8 cellular contexts compared by ENCODE assay signal in genomic region chr4:120718979-120719566, GRCh38.
A peak's percentile ranks its signal among the peaks of the same experiment; 100 is the strongest.
DNase-seq lines count a peak whose midpoint lies in the region; ATAC-seq and TF ChIP-seq lines count a peak whose summit lies in the region.

No MANE protein-coding gene starts in this region.

- no peak overlapping the region for H3K4ac ChIP-seq in IMR-90 (ENCODE audit: low read depth, low read length)

- H3K14ac ChIP-seq in IMR-90 (replicated peaks; ENCODE audit: low read depth, low read length) = no peak overlapping the region

- no peak overlapping the region for H4K8ac ChIP-seq in IMR-90 (ENCODE audit: low read depth in 2 of 2, low read length in 2 of 2)

- no peaks in the 10 kb centered on the region for H3K9me1 ChIP-seq in IMR-90 (ENCODE audit: insufficient read depth, low read length)

- H3K4me3 Mint-ChIP-seq in activated T-cell treated with anti-CD3 and anti-CD28 coated beads, Interleukin-2, amount 50 U/mL, for 4 hours = no peak overlapping the region
- H3K4me3 Mint-ChIP-seq in T-helper 17 cell = no peak overlapping the region

- no peak overlapping the region for H3K9ac ChIP-seq in IMR-90 (ENCODE audit: low read depth, low read length)

- TF ChIP-seq POLR2A in IMR-90 (IDR thresholded peaks at IDR 0.05; ENCODE audit: low read depth, low read length) = no peak

- H3K27me3 Mint-ChIP-seq in activated T-cell treated with anti-CD3 and anti-CD28 coated beads, Interleukin-2, amount 50 U/mL, for 4 hours (ENCODE audit: low read depth) = peaks cover 9% of the 10 kb centered on the region
- peaks cover 52% of the 10 kb centered on the region for H3K27me3 Mint-ChIP-seq in T-helper 17 cell

- no peak overlapping the region for H2BK5ac ChIP-seq in IMR-90 (ENCODE audit: low read depth, low read length, poor library complexity, severe bottlenecking)

- CTCF ChIA-PET in IMR-90 (lab: Yijun Ruan, JAX) = interaction anchor here (1.4 to 2.0 kb wide), 2 partner anchors 13 to 331 kb away, joined by 3 to 6 read pairs; no protein-coding TSS in a partner anchor

- no CpG with 5 or more reads among the region's 5 CpGs for WGBS in IMR-90 (ENCODE audit: extremely low coverage in 2 of 2, insufficient read length in 1 of 2), 2 experiments

- H3K18ac ChIP-seq in IMR-90 (ENCODE audit: low read depth, low read length) = no peak overlapping the region

- no peak overlapping the region for H3K27ac Mint-ChIP-seq in T-helper 17 cell

- H2AK9ac ChIP-seq in IMR-90 (replicated peaks; ENCODE audit: low read depth, low read length, poor library complexity) = no peak overlapping the region

- H2BK120ac ChIP-seq in IMR-90 (ENCODE audit: low read depth, low read length) = no peak overlapping the region

- H3K79me1 ChIP-seq in IMR-90 (ENCODE audit: low read depth in 1 of 2, low read length in 2 of 2) = no peaks in the 10 kb centered on the region

- ATAC-seq in activated T-cell treated with anti-CD3 and anti-CD28 coated beads, Interleukin-2, amount 50 U/mL, for 4 hours = peak; percentile 37 to 58
- ATAC-seq in GM21528 (IDR thresholded peaks at IDR 0.05; ENCODE audit: low FRiP score, unreplicated experiment) = peak; percentile 73
- peak; percentile 93 for ATAC-seq in IMR-90 (ENCODE audit: low read depth)
- ATAC-seq in T-helper 17 cell = peak; percentile 46

- H2AFZ ChIP-seq in IMR-90 (replicated peaks; ENCODE audit: low read length, poor library complexity) = no peak overlapping the region

- peak; percentile 5 for DNase-seq in activated T-cell treated with anti-CD3 and anti-CD28 coated beads, Interleukin-2, amount 50 U/mL, for 4 hours
- DNase-seq in activated T-cell treated with anti-CD3 and anti-CD28 coated beads for 4 hours = no peak
- DNase-seq in IMR-90 = peak; percentile 49
- DNase-seq in T-helper 17 cell = peak in 1 of 3 donors; percentile 4
- peak; percentile 4 for DNase-seq in globus pallidus (ENCODE audit: low spot score)
- DNase-seq in skeletal muscle cell (ENCODE audit: low read depth) = peak; percentile 31
- no peak for DNase-seq in NCI-H774 (lab: John Stamatoyannopoulos, UW)

- BruUV-seq in IMR-90 (replicated peaks; lab: Mats Ljungman, UMichigan) = no TSS peak

- no peak overlapping the region for H3K4me2 ChIP-seq in IMR-90 (ENCODE audit: low read depth, low read length)

- H3K27ac ChIP-seq in IMR-90 (ENCODE audit: insufficient read depth, low read length) = no peak overlapping the region

- no peak overlapping the region for H3K23ac ChIP-seq in IMR-90 (ENCODE audit: low read depth, low read length)

- H4K91ac ChIP-seq in IMR-90 (ENCODE audit: insufficient read depth, low read depth, low read length) = no peak overlapping the region

- no peak overlapping the region for H3K56ac ChIP-seq in IMR-90 (ENCODE audit: extremely low read depth, insufficient read depth, low read length)

- H3K9me3 Mint-ChIP-seq in activated T-cell treated with anti-CD3 and anti-CD28 coated beads, Interleukin-2, amount 50 U/mL, for 4 hours = no peaks in the 10 kb centered on the region

- H4K5ac ChIP-seq in IMR-90 (ENCODE audit: low read depth, low read length) = no peak overlapping the region

- H2BK20ac ChIP-seq in IMR-90 (ENCODE audit: low read depth, low read length) = no peak overlapping the region

- TF ChIP-seq RAD21 in IMR-90 (IDR thresholded peaks at IDR 0.05; ENCODE audit: low read length) = peak; percentile 87

- in situ Hi-C loops in IMR-90 (cut with MboI; ENCODE audit: low sequenced_read_pairs) = loop anchor here (25.0 kb wide), 1 partner anchor 368 kb away; no protein-coding TSS in a partner anchor

- 0 out of 2 replicates have a peak, but pooled peaks cover 2% of the 10 kb centered on the region for H3K4me1 ChIP-seq in IMR-90 (ENCODE audit: control insufficient read depth, insufficient read depth, low read length)

- POLR2A ChIA-PET in IMR-90 (lab: Charles Lee; ENCODE audit: unreplicated experiment) = no interaction called here

- H3K9me3 ChIP-seq in IMR-90 (ENCODE audit: control insufficient read depth, insufficient read depth, low read length) = no peaks in the 10 kb centered on the region
- H3K9me3 ChIP-seq in T-helper 17 cell (ENCODE audit: control insufficient read depth, low read length, poor library complexity, severe bottlenecking) = no peaks in the 10 kb centered on the region

- no peaks in the 10 kb centered on the region for H3K4me1 Mint-ChIP-seq in activated T-cell treated with anti-CD3 and anti-CD28 coated beads, Interleukin-2, amount 50 U/mL, for 4 hours (ENCODE audit: low read depth)
- H3K4me1 Mint-ChIP-seq in T-helper 17 cell = no peaks in the 10 kb centered on the region

- dilution Hi-C loops in IMR-90 (cut with HindIII; ENCODE audit: low sequenced_read_pairs, unreplicated experiment) = no loop called here

- peak; percentile 73 for TF ChIP-seq CTCF in IMR-90 (conservative IDR thresholded peaks at IDR 0.05; ENCODE audit: low read depth, low read length)

- no peaks in the 10 kb centered on the region for H4K20me1 ChIP-seq in IMR-90 (ENCODE audit: insufficient read depth, low read length)

- no peak overlapping the region for H2BK15ac ChIP-seq in IMR-90 (ENCODE audit: low read depth, low read length)

- H3K36me3 Mint-ChIP-seq in activated T-cell treated with anti-CD3 and anti-CD28 coated beads, Interleukin-2, amount 50 U/mL, for 4 hours (ENCODE audit: insufficient read depth) = no peaks in the 10 kb centered on the region
- H3K36me3 Mint-ChIP-seq in T-helper 17 cell (ENCODE audit: low read depth) = no peaks in the 10 kb centered on the region

- intact Hi-C loops in IMR-90 (cut with micrococcal nuclease) = loop anchor here (1.0 to 5.0 kb wide), 6 partner anchors 204 to 647 kb away; partner anchors contain the start of gene PRDM5

- H3K4me3 ChIP-seq in IMR-90 (ENCODE audit: insufficient read depth, low read depth, low read length) = no peak overlapping the region
- no peak overlapping the region for H3K4me3 ChIP-seq in skeletal muscle cell (ENCODE audit: low read depth, low read length)

- no peaks in the 10 kb centered on the region for H3K27me3 ChIP-seq in IMR-90 (ENCODE audit: control insufficient read depth, insufficient read depth, low read length)

- H2AK5ac ChIP-seq in IMR-90 (ENCODE audit: low read depth, low read length) = no peak overlapping the region

- H3K36me3 ChIP-seq in IMR-90 (ENCODE audit: control insufficient read depth, insufficient read depth, low read length) = no peaks in the 10 kb centered on the region

TF ChIP-seq in IMR-90, 13 proteins besides CTCF, POLR2A, EP300 and RAD21:
- TF ChIP-seq CHD1 (IDR thresholded peaks at IDR 0.05; ENCODE audit: low read depth, low read length) (no peak), SMC3 (IDR thresholded peaks at IDR 0.05; ENCODE audit: low read depth, low read length) (peak; percentile 80), MAZ (IDR thresholded peaks at IDR 0.05; ENCODE audit: borderline replicate concordance, low read depth, low read length) (no peak), RFX5 (IDR thresholded peaks at IDR 0.05; ENCODE audit: low read depth, low read length) (no peak), USF2 (IDR thresholded peaks at IDR 0.05; ENCODE audit: low read depth, low read length) (no peak), BHLHE40 (IDR thresholded peaks at IDR 0.05; ENCODE audit: low read depth, low read length) (no peak), ELK1 (IDR thresholded peaks at IDR 0.05; ENCODE audit: borderline replicate concordance, low read depth, low read length) (no peak), NFE2L2 (IDR thresholded peaks at IDR 0.05; ENCODE audit: low read depth, low read length) (no peak), RCOR1 (IDR thresholded peaks at IDR 0.05; ENCODE audit: insufficient replicate concordance, low read length) (no peak)

Comparison
In these comparisons a context has a peak if more than half of its experiments do, and no peak if none do; other contexts are left out.
1. DNase-seq: peak in activated T-cell treated with anti-CD3 and anti-CD28 coated beads, Interleukin-2, amount 50 U/mL, for 4 hours (single experiment), IMR-90 (single experiment), globus pallidus (single experiment) and skeletal muscle cell (single experiment); none in activated T-cell treated with anti-CD3 and anti-CD28 coated beads for 4 hours (single experiment) and NCI-H774 (single experiment).
2. Peak in every context shown above with its lines, with median percentiles within 50 percentile points of each other: ATAC-seq.